13 cellular contexts compared by ENCODE assay signal in the genomic region with DNA sequence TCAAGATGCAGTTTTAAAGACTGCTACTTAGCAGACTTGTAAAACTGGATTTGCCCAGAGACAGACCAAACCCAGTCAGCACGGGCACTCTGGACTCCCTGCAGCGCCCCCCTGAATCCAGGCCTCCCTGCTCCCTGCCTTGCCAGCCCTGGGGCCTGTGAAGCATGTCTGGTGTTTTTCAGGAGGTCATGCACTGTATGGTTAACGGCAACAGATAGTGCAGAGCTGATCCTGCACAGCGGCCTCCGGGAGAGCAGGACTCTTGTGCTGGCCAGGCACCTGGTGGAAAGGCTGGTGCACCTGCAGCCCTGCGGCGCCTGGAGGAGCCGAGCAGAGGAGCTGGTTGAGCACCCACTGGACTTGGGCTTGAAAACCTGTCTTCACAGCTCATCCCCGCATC. TPM values are rescaled to one million over a fixed set of nuclear protein-coding genes. Genes with fewer than 3 reads are reported as not detected.
DNase-seq lines count a peak whose midpoint lies in the region; ATAC-seq and TF ChIP-seq lines count a peak whose summit lies in the region.
"Had no signal": no experiment of that assay in that cellular context is flagged by ENCODE, and none has a peak within 500 bp of the region (broad histone marks: within the 10 kb centered on the region; RNA-seq: fewer than 3 reads in every experiment).

No MANE protein-coding gene starts in this region.

- H3K27ac Mint-ChIP-seq in GM23338: 0 out of 2 replicates have a peak overlapping the region, but pooled peaks have one; percentile 35
- peak overlapping the region; percentile 92 for H3K27ac Mint-ChIP-seq in activated T-helper 1 cell treated with anti-CD3 and anti-CD28 coated beads, Interleukin-12 subunit alpha, Interleukin-12 subunit beta, Interleukin-2, Interleukin-4 antibody, amounts not matched to agents 30 ng/mL and 10 ng/mL and 1 ng/mL, durations not matched to agents 14 hours and 24 hours and 36 hours
- H3K27ac Mint-ChIP-seq in naive thymus-derived CD8-positive, alpha-beta T cell: peak overlapping the region in 1 of 10 donors; percentile 97
- H3K27ac Mint-ChIP-seq in activated CD4-positive, alpha-beta T cell treated with anti-CD3 and anti-CD28 coated beads, Interleukin-2, amount 10 ng/mL, durations not matched to agents 24 days and 14 days: no peak overlapping the region
- H3K27ac Mint-ChIP-seq: progenitor cell of endocrine pancreas; T-helper 1 cell treated with Interleukin-12 subunit alpha and Interleukin-12 subunit beta and Interleukin-4 antibody, amounts not matched to agents 30 μg/mL and 1 μg/mL, for 36 hours had no signal

- peaks cover 55 to 92% (median 81%) of the 10 kb centered on the region in 10 experiments for H3K4me1 ChIP-seq in BLaER1 treated with 17β-estradiol and CSF1 and Interleukin-3, amounts not matched to agents 10 nM and 100 nM
- H3K4me1 ChIP-seq in GM23338 (ENCODE audit: insufficient read depth): no peaks in the 10 kb centered on the region; the same call in 1 of the 2 replicates

- H3K4me3 Mint-ChIP-seq in GM23338: no peak overlapping the region
- H3K4me3 Mint-ChIP-seq in activated T-helper 1 cell treated with anti-CD3 and anti-CD28 coated beads, Interleukin-12 subunit alpha, Interleukin-12 subunit beta, Interleukin-2, Interleukin-4 antibody, amounts not matched to agents 30 ng/mL and 10 ng/mL and 1 ng/mL, durations not matched to agents 14 hours and 24 hours and 36 hours: no peak overlapping the region
- peak overlapping the region in 9 of 10 donors; percentile 65 to 88 (median 79) for H3K4me3 Mint-ChIP-seq in naive thymus-derived CD8-positive, alpha-beta T cell
- no peak overlapping the region for H3K4me3 Mint-ChIP-seq in activated CD4-positive, alpha-beta T cell treated with anti-CD3 and anti-CD28 coated beads, Interleukin-2, amount 10 ng/mL, durations not matched to agents 24 days and 14 days
- H3K4me3 Mint-ChIP-seq: T-helper 1 cell treated with Interleukin-12 subunit alpha and Interleukin-12 subunit beta and Interleukin-4 antibody, amounts not matched to agents 30 μg/mL and 1 μg/mL, for 36 hours had no signal

- no peak for ATAC-seq in GM23338
- no peak for ATAC-seq in naive thymus-derived CD8-positive, alpha-beta T cell

- intact Hi-C loops in activated T-helper 1 cell treated with anti-CD3 and anti-CD28 coated beads, Interleukin-12 subunit alpha, Interleukin-12 subunit beta, Interleukin-2, Interleukin-4 antibody, amounts not matched to agents 30 ng/mL and 10 ng/mL and 1 ng/mL, durations not matched to agents 14 hours and 24 hours and 36 hours (cut with micrococcal nuclease): no loop called here
- intact Hi-C loops in activated CD4-positive, alpha-beta T cell treated with anti-CD3 and anti-CD28 coated beads, Interleukin-2, amount 10 ng/mL, durations not matched to agents 24 days and 14 days (cut with micrococcal nuclease): no loop called here

- peaks cover 5% of the 10 kb centered on the region for H3K27me3 Mint-ChIP-seq in GM23338 (ENCODE audit: insufficient read depth, low read depth, poor library complexity)
- H3K27me3 Mint-ChIP-seq in activated T-helper 1 cell treated with anti-CD3 and anti-CD28 coated beads, Interleukin-12 subunit alpha, Interleukin-12 subunit beta, Interleukin-2, Interleukin-4 antibody, amounts not matched to agents 30 ng/mL and 10 ng/mL and 1 ng/mL, durations not matched to agents 14 hours and 24 hours and 36 hours (ENCODE audit: insufficient read depth): no peaks in the 10 kb centered on the region
- H3K27me3 Mint-ChIP-seq in naive thymus-derived CD8-positive, alpha-beta T cell: no peaks in the 10 kb centered on the region
- H3K27me3 Mint-ChIP-seq in activated CD4-positive, alpha-beta T cell treated with anti-CD3 and anti-CD28 coated beads, Interleukin-2, amount 10 ng/mL, durations not matched to agents 24 days and 14 days: no peaks in the 10 kb centered on the region
- H3K27me3 Mint-ChIP-seq: progenitor cell of endocrine pancreas had no signal

- H3K4me1 Mint-ChIP-seq in GM23338: peaks cover under 1% of the 10 kb centered on the region; the same call in 1 of the 3 replicates
- peaks cover 19% of the 10 kb centered on the region for H3K4me1 Mint-ChIP-seq in activated T-helper 1 cell treated with anti-CD3 and anti-CD28 coated beads, Interleukin-12 subunit alpha, Interleukin-12 subunit beta, Interleukin-2, Interleukin-4 antibody, amounts not matched to agents 30 ng/mL and 10 ng/mL and 1 ng/mL, durations not matched to agents 14 hours and 24 hours and 36 hours (ENCODE audit: low read depth)
- peaks cover 3 to 17% (median 8%) of the 10 kb centered on the region in 4 donors for H3K4me1 Mint-ChIP-seq in naive thymus-derived CD8-positive, alpha-beta T cell
- peaks cover 10% of the 10 kb centered on the region for H3K4me1 Mint-ChIP-seq in activated CD4-positive, alpha-beta T cell treated with anti-CD3 and anti-CD28 coated beads, Interleukin-2, amount 10 ng/mL, durations not matched to agents 24 days and 14 days

- H3K9ac ChIP-seq in BLaER1 treated with 17β-estradiol and CSF1 and Interleukin-3, amounts not matched to agents 10 nM and 100 nM: peak overlapping the region; percentile 27 to 76 (median 72); a peak in 21 of 22 replicates

- H3F3A ChIP-seq in GM23338 (replicated peaks; ENCODE audit: low read depth): no peaks in the 10 kb centered on the region

- H3K79me2 ChIP-seq in GM23338 (replicated peaks; ENCODE audit: insufficient read depth): peaks cover 79% of the 10 kb centered on the region

- DNase-seq in GM23338 (ENCODE audit: low spot score) (no peak), inferior parietal cortex (ENCODE audit: extremely low spot score) (no peak), RWPE1 (ENCODE audit: low spot score) (no peak)
- DNase-seq in activated T-helper 1 cell treated with anti-CD3 and anti-CD28 coated beads, Interleukin-12 subunit alpha, Interleukin-12 subunit beta, Interleukin-2, Interleukin-4 antibody, amounts not matched to agents 30 ng/mL and 10 ng/mL and 1 ng/mL, durations not matched to agents 14 hours and 24 hours and 36 hours (ENCODE audit: low spot score): no peak
- DNase-seq in naive thymus-derived CD8-positive, alpha-beta T cell: no peak
- no peak for DNase-seq in stimulated activated naive CD4-positive, alpha-beta T cell (lab: John Stamatoyannopoulos, UW)
- DNase-seq in activated CD4-positive, alpha-beta T cell treated with anti-CD3 and anti-CD28 coated beads, Interleukin-2, amount 10 ng/mL, durations not matched to agents 24 days and 14 days: no peak
- DNase-seq: dermis blood vessel endothelial cell, midbrain, NCI-H1092 treated with DMSO at 0.1 percent for 48 hours had no signal

- no peak overlapping the region for H2AFZ ChIP-seq in GM23338

- H3K36me3 Mint-ChIP-seq in GM23338 (ENCODE audit: low read depth): no peaks in the 10 kb centered on the region; the same call in 2 of the 3 replicates
- peaks cover 8% of the 10 kb centered on the region for H3K36me3 Mint-ChIP-seq in activated T-helper 1 cell treated with anti-CD3 and anti-CD28 coated beads, Interleukin-12 subunit alpha, Interleukin-12 subunit beta, Interleukin-2, Interleukin-4 antibody, amounts not matched to agents 30 ng/mL and 10 ng/mL and 1 ng/mL, durations not matched to agents 14 hours and 24 hours and 36 hours (ENCODE audit: low read depth)
- no peaks in the 10 kb centered on the region for H3K36me3 Mint-ChIP-seq in naive thymus-derived CD8-positive, alpha-beta T cell
- H3K36me3 Mint-ChIP-seq in activated CD4-positive, alpha-beta T cell treated with anti-CD3 and anti-CD28 coated beads, Interleukin-2, amount 10 ng/mL, durations not matched to agents 24 days and 14 days (ENCODE audit: low read depth): peaks cover 9% of the 10 kb centered on the region

- H3K27ac ChIP-seq in BLaER1 treated with 17β-estradiol and CSF1 and Interleukin-3, amounts not matched to agents 10 nM and 100 nM: peak overlapping the region; percentile 16 to 83 (median 77); a peak in 21 of 22 replicates
- H3K27ac ChIP-seq in GM23338 (ENCODE audit: low read depth) (no peak overlapping the region), RWPE1 (no peak overlapping the region)

- CTCF ChIA-PET in RWPE1 (lab: Yijun Ruan, JAX): interaction anchor here (0.6 kb wide), 1 partner anchor 691 kb away, joined by 3 read pairs; no protein-coding TSS in a partner anchor

- POLR2A ChIA-PET in naive thymus-derived CD8-positive, alpha-beta T cell (lab: Charles Lee): interaction anchor here (1.1 to 4.1 kb wide), 6 partner anchors 29 to 103 kb away, joined by 3 to 14 read pairs (median 6); partner anchors contain the start of gene HDAC4
- POLR2A ChIA-PET in RWPE1 (lab: Yijun Ruan, JAX; ENCODE audit: low non-redundant PET): no interaction called here

- peak overlapping the region; percentile 86 to 99 (median 97) for H3K4me2 ChIP-seq in BLaER1 treated with 17β-estradiol and CSF1 and Interleukin-3, amounts not matched to agents 10 nM and 100 nM
- no peak overlapping the region for H3K4me2 ChIP-seq in GM23338

- H3K9me3 ChIP-seq in BLaER1 treated with 17β-estradiol and CSF1 and Interleukin-3, amounts not matched to agents 10 nM and 100 nM (replicated peaks in 1 of 11): no peaks in the 10 kb centered on the region

- H3K36me3 ChIP-seq in BLaER1 treated with 17β-estradiol and CSF1 and Interleukin-3, amounts not matched to agents 10 nM and 100 nM: peaks cover 0 to 12% (median 0%) of the 10 kb centered on the region in 11 experiments; a peak in 5 of 22 replicates
- H3K36me3 ChIP-seq in GM23338 (ENCODE audit: insufficient read depth): no peaks in the 10 kb centered on the region

- no peaks in the 10 kb centered on the region for H3K9me3 Mint-ChIP-seq in GM23338
- H3K9me3 Mint-ChIP-seq in activated T-helper 1 cell treated with anti-CD3 and anti-CD28 coated beads, Interleukin-12 subunit alpha, Interleukin-12 subunit beta, Interleukin-2, Interleukin-4 antibody, amounts not matched to agents 30 ng/mL and 10 ng/mL and 1 ng/mL, durations not matched to agents 14 hours and 24 hours and 36 hours: no peaks in the 10 kb centered on the region
- H3K9me3 Mint-ChIP-seq in naive thymus-derived CD8-positive, alpha-beta T cell: no peaks in the 10 kb centered on the region
- no peaks in the 10 kb centered on the region for H3K9me3 Mint-ChIP-seq in activated CD4-positive, alpha-beta T cell treated with anti-CD3 and anti-CD28 coated beads, Interleukin-2, amount 10 ng/mL, durations not matched to agents 24 days and 14 days
- H3K9me3 Mint-ChIP-seq: T-helper 1 cell treated with Interleukin-12 subunit alpha and Interleukin-12 subunit beta and Interleukin-4 antibody, amounts not matched to agents 30 μg/mL and 1 μg/mL, for 36 hours had no signal

- H4K20me1 ChIP-seq in BLaER1 treated with 17β-estradiol and CSF1 and Interleukin-3, amounts not matched to agents 10 nM and 100 nM: peaks cover 18 to 81% (median 36%) of the 10 kb centered on the region in 11 experiments; a peak in 16 of 22 replicates
- H4K20me1 ChIP-seq in GM23338 (replicated peaks; ENCODE audit: insufficient read depth): peaks cover 15% of the 10 kb centered on the region

- no peak for TF ChIP-seq CTCF in GM23338 (conservative IDR thresholded peaks at IDR 0.05; ENCODE audit: low read depth in 2 of 2)
- no peak for TF ChIP-seq CTCF in RWPE1 (conservative IDR thresholded peaks at IDR 0.05; ENCODE audit: low read depth)

- H3K4me3 ChIP-seq in BLaER1 treated with 17β-estradiol and CSF1 and Interleukin-3, amounts not matched to agents 10 nM and 100 nM: peak overlapping the region; percentile 38 to 67 (median 54)
- no peak overlapping the region for H3K4me3 ChIP-seq in GM23338

- no peaks in the 10 kb centered on the region for H3K9me2 ChIP-seq in GM23338 (ENCODE audit: insufficient read depth)

- H3K27me3 ChIP-seq in BLaER1 treated with 17β-estradiol and CSF1 and Interleukin-3, amounts not matched to agents 10 nM and 100 nM: no peaks in the 10 kb centered on the region
- H3K27me3 ChIP-seq in GM23338 (ENCODE audit: insufficient read depth): no peaks in the 10 kb centered on the region

RNA-seq across cellular contexts. Expression of gene HDAC4, which starts 30.4 kb away (rescaled TPM):
- 41.8 and 46.2 TPM in 2 replicates for total RNA-seq in GM23338 (2014; rRNA removed; shearing (Covaris generic))
- 6.6 and 8.1 TPM in 2 replicates for polyA plus RNA-seq in GM23338 (2016; fragmentation: Nextera tagmentation; extraction: Ambion mirVana)
- 41.3 and 42.1 TPM in 2 replicates for total RNA-seq in activated T-helper 1 cell treated with anti-CD3 and anti-CD28 coated beads, Interleukin-12 subunit alpha, Interleukin-12 subunit beta, Interleukin-2, Interleukin-4 antibody, amounts not matched to agents 30 ng/mL and 10 ng/mL and 1 ng/mL, durations not matched to agents 14 hours and 24 hours and 36 hours
- 10 to 100 TPM; 31.7 to 37.3 TPM for total RNA-seq in naive thymus-derived CD8-positive, alpha-beta T cell
- 10 to 100 TPM in 1 of 3 donors, 1 to 10 TPM in 2; 2.8 to 10.1 (median 8.0) TPM for polyA plus RNA-seq in naive thymus-derived CD8-positive, alpha-beta T cell
- 44.7 and 45.9 TPM in 2 replicates for total RNA-seq in activated CD4-positive, alpha-beta T cell treated with anti-CD3 and anti-CD28 coated beads, Interleukin-2, amount 10 ng/mL, durations not matched to agents 24 days and 14 days

Comparison
In these comparisons a context has a peak if more than half of its experiments do, and no peak if none do; other contexts are left out.
1. H3K27ac ChIP-seq: peak in BLaER1 treated with 17β-estradiol and CSF1 and Interleukin-3, amounts not matched to agents 10 nM and 100 nM (11 of 11); none in GM23338 (single experiment) and RWPE1 (single experiment).
2. H3K4me3 Mint-ChIP-seq: peak in naive thymus-derived CD8-positive, alpha-beta T cell (9 of 10); none in GM23338 (single experiment), activated T-helper 1 cell treated with anti-CD3 and anti-CD28 coated beads, Interleukin-12 subunit alpha, Interleukin-12 subunit beta, Interleukin-2, Interleukin-4 antibody, amounts not matched to agents 30 ng/mL and 10 ng/mL and 1 ng/mL, durations not matched to agents 14 hours and 24 hours and 36 hours (single experiment) and activated CD4-positive, alpha-beta T cell treated with anti-CD3 and anti-CD28 coated beads, Interleukin-2, amount 10 ng/mL, durations not matched to agents 24 days and 14 days (single experiment).